Comparison of ENCODE assay signal across 8 cellular contexts in genomic region chr17:43367588-43368242, GRCh38. TPM values are rescaled to one million over a fixed set of nuclear protein-coding genes. Genes with fewer than 3 reads are reported as not detected.
DNase-seq lines count a peak whose midpoint lies in the region; ATAC-seq, FAIRE-seq and TF ChIP-seq lines count a peak whose summit lies in the region.

No MANE protein-coding gene starts in this region.

- peak; percentile 48 for FAIRE-seq in frontal cortex (lab: Jason Lieb, UNC)

- TSS peak; percentile 91 for BruUV-seq in Caco-2 (replicated peaks; lab: Mats Ljungman, UMichigan)

- H3K14ac ChIP-seq in trophoblast cell (ENCODE audit: low read length) = no peak overlapping the region

- no peak overlapping the region for H2BK12ac ChIP-seq in trophoblast cell (ENCODE audit: low read length)

- intact Hi-C loops in Caco-2 (cut with micrococcal nuclease; ENCODE audit: unreplicated experiment) = loop anchor here (1.0 to 2.0 kb wide), 3 partner anchors 21 to 116 kb away; partner anchors contain the start of gene DHX8

- no peak overlapping the region for H3K18ac ChIP-seq in trophoblast cell (ENCODE audit: low read length)

- H3K4me1 Mint-ChIP-seq in Caco-2 (ENCODE audit: low read depth, unreplicated experiment) = peaks cover 43% of the 10 kb centered on the region
- H3K4me1 Mint-ChIP-seq in activated naive CD4-positive, alpha-beta T cell treated with anti-CD3 and anti-CD28 coated beads, Interleukin-2, amount 10 ng/mL, durations not matched to agents 7 days and 5 days = peaks cover 52% of the 10 kb centered on the region

- peak overlapping the region; percentile 98 for H3K27ac ChIP-seq in trophoblast cell (ENCODE audit: low read depth, low read length)

- TF ChIP-seq CTCF in Caco-2 (IDR thresholded peaks at IDR 0.05; ENCODE audit: insufficient read depth in 1 of 2, low read depth in 1 of 2, low read length in 1 of 2, severe bottlenecking in 1 of 2, unreplicated experiment in 1 of 2) = no peak

- H3K79me2 ChIP-seq in trophoblast cell (ENCODE audit: control insufficient read depth, insufficient read depth, low read length, poor library complexity) = peaks cover 4% of the 10 kb centered on the region

- POLR2A ChIA-PET in Caco-2 (lab: Charles Lee) = interaction anchor here (0.5 to 3.3 kb wide), 44 partner anchors 7 to 1567 kb away, joined by 3 to 224 read pairs (median 5); partner anchors contain the start of genes ARL4D, BRCA1, CAVIN1 and DHX8

- H3K9me3 Mint-ChIP-seq in Caco-2 (ENCODE audit: unreplicated experiment) = no peaks in the 10 kb centered on the region
- H3K9me3 Mint-ChIP-seq in activated naive CD4-positive, alpha-beta T cell treated with anti-CD3 and anti-CD28 coated beads, Interleukin-2, amount 10 ng/mL, durations not matched to agents 7 days and 5 days = no peaks in the 10 kb centered on the region

- 100% methylated on average over 3 of the region's 18 CpGs for WGBS in trophoblast cell (ENCODE audit: extremely low coverage, insufficient coverage, insufficient read length)

- peaks cover 11% of the 10 kb centered on the region for H3K79me1 ChIP-seq in trophoblast cell (ENCODE audit: low read length)

- peak overlapping the region; percentile 84 for H3K4me2 ChIP-seq in trophoblast cell (ENCODE audit: low read length)

- H3K4ac ChIP-seq in trophoblast cell (ENCODE audit: low read depth, low read length) = no peak overlapping the region

- no peaks in the 10 kb centered on the region for H3K36me3 ChIP-seq in Caco-2 (ENCODE audit: control insufficient read depth, insufficient read depth, low read length)
- no peaks in the 10 kb centered on the region for H3K36me3 ChIP-seq in trophoblast cell (ENCODE audit: control insufficient read depth in 1 of 2, insufficient read depth in 2 of 2, low read length in 2 of 2)

- H3K27me3 ChIP-seq in Caco-2 (replicated peaks; ENCODE audit: control insufficient read depth, insufficient read depth, low read length) (no peaks in the 10 kb centered on the region), trophoblast cell (ENCODE audit: insufficient read depth, low read length) (no peaks in the 10 kb centered on the region)

- peaks cover 4% of the 10 kb centered on the region for H3K27me3 Mint-ChIP-seq in Caco-2 (ENCODE audit: insufficient read depth, unreplicated experiment)
- peaks cover 4% of the 10 kb centered on the region for H3K27me3 Mint-ChIP-seq in activated naive CD4-positive, alpha-beta T cell treated with anti-CD3 and anti-CD28 coated beads, Interleukin-2, amount 10 ng/mL, durations not matched to agents 7 days and 5 days

- no peak overlapping the region for H2AFZ ChIP-seq in trophoblast cell (ENCODE audit: insufficient read depth, low read length, poor library complexity)

- peaks cover 43% of the 10 kb centered on the region for H3K36me3 Mint-ChIP-seq in Caco-2 (ENCODE audit: insufficient read depth, unreplicated experiment)
- H3K36me3 Mint-ChIP-seq in activated naive CD4-positive, alpha-beta T cell treated with anti-CD3 and anti-CD28 coated beads, Interleukin-2, amount 10 ng/mL, durations not matched to agents 7 days and 5 days = no peaks in the 10 kb centered on the region

- DNase-seq in Caco-2 (peak; percentile 79 to 80), HS-5 (ENCODE audit: low read depth) (peak; percentile 88), NOMO-1 (lab: John Stamatoyannopoulos, UW; ENCODE audit: unreplicated experiment in 2 of 2) (peak; percentile 53 to 85), frontal cortex (ENCODE audit: low spot score in 2 of 2) (peak in 1 of 2 donors; percentile 62), trophoblast cell (peak; percentile 72 to 94), NCI-H1694 (lab: John Stamatoyannopoulos, UW) (no peak)
- peak; percentile 65 for DNase-seq in activated naive CD4-positive, alpha-beta T cell treated with anti-CD3 and anti-CD28 coated beads, Interleukin-2, amount 10 ng/mL, durations not matched to agents 7 days and 5 days

- no peak overlapping the region for H2BK120ac ChIP-seq in trophoblast cell (ENCODE audit: insufficient read depth, low read length, poor library complexity)

- H3K9ac ChIP-seq in trophoblast cell (ENCODE audit: low read length) = no peak overlapping the region

- H3K9me3 ChIP-seq in Caco-2 = no peaks in the 10 kb centered on the region
- H3K9me3 ChIP-seq in trophoblast cell (ENCODE audit: insufficient read depth, low read depth, low read length) = peaks cover 2% of the 10 kb centered on the region

- no peak overlapping the region for H4K91ac ChIP-seq in trophoblast cell (ENCODE audit: low read depth, low read length)

- H4K12ac ChIP-seq in trophoblast cell (ENCODE audit: low read depth, low read length) = no peak overlapping the region

- H2BK5ac ChIP-seq in trophoblast cell (ENCODE audit: low read depth, low read length, poor library complexity) = peak overlapping the region; percentile 93

- peak; percentile 33 for ATAC-seq in GM19438 (IDR thresholded peaks at IDR 0.05; ENCODE audit: low read depth, unreplicated experiment)

- CTCF ChIA-PET in Caco-2 (lab: Charles Lee) = interaction anchor here (0.6 to 4.3 kb wide), 9 partner anchors 11 to 306 kb away, joined by 3 to 46 read pairs (median 3); partner anchors contain the start of genes ARL4D and DHX8
- CTCF ChIA-PET in activated naive CD4-positive, alpha-beta T cell treated with anti-CD3 and anti-CD28 coated beads, Interleukin-2, amount 10 ng/mL, durations not matched to agents 7 days and 5 days (lab: Charles Lee) = interaction anchor here (0.7 to 3.5 kb wide), 6 partner anchors 13 to 115 kb away, joined by 3 to 26 read pairs (median 8); partner anchors contain the start of gene DHX8

- no peak overlapping the region for H2AK5ac ChIP-seq in trophoblast cell (ENCODE audit: low read length)

- H3K4me3 ChIP-seq in Caco-2 (ENCODE audit: low read depth, low read length) = peak overlapping the region; percentile 15; the same call in 1 of the 2 replicates
- no peak overlapping the region for H3K4me3 ChIP-seq in trophoblast cell (ENCODE audit: low read depth, low read length)

- peak overlapping the region; percentile 90 for H3K4me3 Mint-ChIP-seq in Caco-2 (ENCODE audit: unreplicated experiment)
- H3K4me3 Mint-ChIP-seq in activated naive CD4-positive, alpha-beta T cell treated with anti-CD3 and anti-CD28 coated beads, Interleukin-2, amount 10 ng/mL, durations not matched to agents 7 days and 5 days = peak overlapping the region; percentile 94

- no peak overlapping the region for H3K23ac ChIP-seq in trophoblast cell (ENCODE audit: low read length)

- H3K4me1 ChIP-seq in Caco-2 (peaks cover 31% of the 10 kb centered on the region), trophoblast cell (ENCODE audit: control insufficient read depth in 1 of 2, insufficient read depth in 2 of 2, low read length in 2 of 2) (peaks cover 8 to 13% of the 10 kb centered on the region in 2 experiments)

- H4K8ac ChIP-seq in trophoblast cell (ENCODE audit: low read depth, low read length) = no peak overlapping the region

- peak overlapping the region; percentile 100 for H3K27ac Mint-ChIP-seq in Caco-2 (ENCODE audit: unreplicated experiment)
- peak overlapping the region; percentile 99 for H3K27ac Mint-ChIP-seq in activated naive CD4-positive, alpha-beta T cell treated with anti-CD3 and anti-CD28 coated beads, Interleukin-2, amount 10 ng/mL, durations not matched to agents 7 days and 5 days

RNA-seq across cellular contexts. Expression of gene ARL4D, which starts 31.1 kb away (rescaled TPM):
- 16.0 and 19.9 TPM in 2 replicates for total RNA-seq in Caco-2 (2022)
- 39.5 TPM for total RNA-seq in frontal cortex
- 11.4 and 12.1 TPM in 2 replicates for polyA plus RNA-seq in trophoblast cell (2013)
